In the genomic region with DNA sequence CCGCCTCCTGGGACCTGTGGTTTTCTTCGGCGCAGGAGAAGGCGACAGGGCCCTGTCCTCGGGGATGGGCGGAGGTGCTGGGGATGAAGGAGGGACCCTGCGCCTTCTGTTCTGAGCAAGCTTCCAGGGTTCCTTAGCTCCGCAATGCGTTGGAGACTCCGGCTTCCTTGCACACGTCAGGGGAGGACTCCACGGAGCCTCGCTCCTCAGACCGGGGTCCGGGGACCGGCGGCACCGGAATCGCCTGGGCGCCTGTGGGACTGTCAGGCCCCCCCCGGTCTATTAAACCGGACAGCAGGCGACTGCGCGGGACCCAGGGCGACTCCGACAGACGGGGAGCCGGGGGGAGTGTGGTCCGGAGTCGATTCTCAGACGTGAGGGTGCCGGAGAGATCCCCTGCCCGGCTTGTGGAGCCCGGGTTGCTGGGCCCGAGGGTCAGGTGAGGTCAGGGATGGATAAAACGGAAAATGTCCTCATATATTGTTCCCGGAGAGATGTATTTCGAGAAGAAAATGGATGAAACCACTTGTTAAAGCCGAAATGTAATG, we compare ENCODE assay signal across 30 cellular contexts.
"Had no signal": no experiment of that assay in that cellular context is flagged by ENCODE, and none has a peak within 500 bp of the region (broad histone marks: within the 10 kb centered on the region; RNA-seq: fewer than 3 reads in every experiment).

No MANE protein-coding gene starts in this region.

- H3K27me3 ChIP-seq: brain microvascular endothelial cell, MG63, SJCRH30 had no signal

- H3K4me1 ChIP-seq: SJCRH30 had no signal

- H3K27ac ChIP-seq: brain microvascular endothelial cell, SJCRH30, SK-N-MC, WERI-Rb-1 had no signal

- H3K4me3 Mint-ChIP-seq: activated CD8-positive, alpha-beta T cell treated with anti-CD3 and anti-CD28 coated beads for 36 hours; activated naive CD8-positive, alpha-beta T cell treated with anti-CD3 and anti-CD28 coated beads for 36 hours; activated T-cell treated with anti-CD3 and anti-CD28 coated beads, Interleukin-2, amount 50 U/mL, for 72 hours; activated T-helper 17 cell treated with anti-CD3 and anti-CD28 coated beads, Interleukin-2, amount 50 U/mL, for 72 hours had no signal

- H3K9me3 Mint-ChIP-seq: activated CD8-positive, alpha-beta T cell treated with anti-CD3 and anti-CD28 coated beads for 36 hours had no signal

- ATAC-seq: activated CD8-positive, alpha-beta T cell treated with anti-CD3 and anti-CD28 coated beads for 36 hours; activated T-cell treated with anti-CD3 and anti-CD28 coated beads, Interleukin-2, amount 50 U/mL, for 72 hours; activated T-helper 17 cell treated with anti-CD3 and anti-CD28 coated beads, Interleukin-2, amount 50 U/mL, for 72 hours; Panc1 had no signal

- H3K9me3 ChIP-seq: MG63, SJCRH30 had no signal

- H3K36me3 ChIP-seq: brain microvascular endothelial cell, MG63, SJCRH30, WERI-Rb-1 had no signal

- H3K4me1 Mint-ChIP-seq: activated naive CD8-positive, alpha-beta T cell treated with anti-CD3 and anti-CD28 coated beads for 36 hours; activated T-helper 17 cell treated with anti-CD3 and anti-CD28 coated beads, Interleukin-2, amount 50 U/mL, for 72 hours had no signal

- DNase-seq: activated CD4-positive, alpha-beta T cell treated with anti-CD3 and anti-CD28 coated beads for 1 hour; activated CD4-positive, alpha-beta T cell treated with anti-CD3 and anti-CD28 coated beads for 48 hours; activated CD4-positive, CD25-positive, alpha-beta regulatory T cell; activated CD8-positive, alpha-beta T cell treated with anti-CD3 and anti-CD28 coated beads for 36 hours; activated effector memory CD4-positive, alpha-beta T cell treated with anti-CD3 and anti-CD28 coated beads, Interleukin-2, amount 50 U/mL, for 16 hours; activated naive CD4-positive, alpha-beta T cell; activated naive CD4-positive, alpha-beta T cell treated with anti-CD3 and anti-CD28 coated beads, Interleukin-2, amount 50 U/mL, for 16 hours; activated naive CD8-positive, alpha-beta T cell treated with anti-CD3 and anti-CD28 coated beads for 36 hours; activated T-cell treated with anti-CD3 and anti-CD28 coated beads, Interleukin-2, amount 50 U/mL, for 1 hour; activated T-cell treated with anti-CD3 and anti-CD28 coated beads, Interleukin-2, amount 50 U/mL, for 72 hours; amniotic stem cell; brain microvascular endothelial cell; Kasumi-1; KG1; MG63; MV-4-11; NCI-H1092; NCI-H1436 treated with DMSO at 0.1 percent for 48 hours; NCI-H187; NCI-H2029 treated with DMSO at 0.1 percent for 48 hours; NCI-H2107; NCI-H2171; NCI-H510A; SHP77; SJCRH30; T1000; WERI-Rb-1 had no signal

- H3K36me3 Mint-ChIP-seq: activated naive CD8-positive, alpha-beta T cell treated with anti-CD3 and anti-CD28 coated beads for 36 hours had no signal

- H3K27me3 Mint-ChIP-seq: activated naive CD8-positive, alpha-beta T cell treated with anti-CD3 and anti-CD28 coated beads for 36 hours had no signal

- H3K27ac Mint-ChIP-seq: activated CD8-positive, alpha-beta T cell treated with anti-CD3 and anti-CD28 coated beads for 36 hours; activated naive CD8-positive, alpha-beta T cell treated with anti-CD3 and anti-CD28 coated beads for 36 hours; activated T-cell treated with anti-CD3 and anti-CD28 coated beads, Interleukin-2, amount 50 U/mL, for 72 hours; activated T-helper 17 cell treated with anti-CD3 and anti-CD28 coated beads, Interleukin-2, amount 50 U/mL, for 72 hours had no signal

- H3K4me3 ChIP-seq: MG63, SJCRH30, SK-N-MC had no signal
